9 cellular contexts compared by ENCODE assay signal in the genomic region with DNA sequence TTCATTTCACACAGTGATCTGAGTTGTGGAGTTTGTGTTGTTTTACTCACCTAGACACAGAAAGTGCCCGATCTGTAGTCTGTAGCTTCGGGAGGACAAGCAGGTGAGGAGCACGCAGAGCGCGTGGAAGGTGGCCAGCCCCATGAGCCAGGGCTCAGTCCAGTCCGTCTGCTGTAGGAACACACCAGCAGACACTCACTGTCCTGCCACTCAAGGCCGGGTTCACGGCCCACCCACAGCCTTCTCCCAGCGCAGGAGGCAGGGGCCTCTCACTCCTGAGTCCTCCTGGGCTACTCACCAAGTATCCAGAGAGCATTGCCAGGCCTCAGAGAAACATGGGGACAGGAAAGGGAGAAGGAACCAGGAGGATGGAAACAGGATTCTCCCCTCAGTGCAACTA. TPM values are rescaled to one million over a fixed set of nuclear protein-coding genes. Genes with fewer than 3 reads are reported as not detected.
DNase-seq lines count a peak whose midpoint lies in the region; ATAC-seq, FAIRE-seq and TF ChIP-seq lines count a peak whose summit lies in the region.
"Had no signal": no experiment of that assay in that cellular context is flagged by ENCODE, and none has a peak within 500 bp of the region (broad histone marks: within the 10 kb centered on the region; RNA-seq: fewer than 3 reads in every experiment).

No MANE protein-coding gene starts in this region.

- H3K9ac ChIP-seq in BLaER1: peak overlapping the region; percentile 81
- no peak overlapping the region for H3K9ac ChIP-seq in HUES64 (ENCODE audit: low read depth, low read length)
- peak overlapping the region; percentile 69 for H3K9ac ChIP-seq in astrocyte (ENCODE audit: low read length)

- DNase-seq in astrocyte (ENCODE audit: low read depth): no peak
- no peak for DNase-seq in naive thymus-derived CD8-positive, alpha-beta T cell
- no peak for DNase-seq in amygdala (lab: John Stamatoyannopoulos, UW)
- no peak for DNase-seq in HUDEP-2 (lab: John Stamatoyannopoulos, UW; ENCODE audit: unreplicated experiment in 76 of 76)

- H3K27ac ChIP-seq in BLaER1 (peak overlapping the region; percentile 95), HUES64 (ENCODE audit: low read depth, low read length) (no peak overlapping the region), astrocyte (ENCODE audit: low read depth, low read length) (peak overlapping the region; percentile 84)

- H3K4me3 Mint-ChIP-seq in astrocyte (ENCODE audit: unreplicated experiment): peak overlapping the region; percentile 94
- peak overlapping the region; percentile 22 to 98 (median 92) for H3K4me3 Mint-ChIP-seq in naive thymus-derived CD8-positive, alpha-beta T cell

- no peaks in the 10 kb centered on the region for H3K27me3 Mint-ChIP-seq in astrocyte (ENCODE audit: low read depth, unreplicated experiment)
- no peaks in the 10 kb centered on the region for H3K27me3 Mint-ChIP-seq in naive thymus-derived CD8-positive, alpha-beta T cell

- H3K4me1 ChIP-seq in BLaER1 (peaks cover 65% of the 10 kb centered on the region), HUES64 (ENCODE audit: insufficient read depth, low read length) (peaks cover 8% of the 10 kb centered on the region; the same call in 1 of the 2 replicates), astrocyte (ENCODE audit: insufficient read depth, low read length) (peaks cover 32% of the 10 kb centered on the region)

- H3K36me3 Mint-ChIP-seq in astrocyte (ENCODE audit: low read depth, unreplicated experiment): peaks cover 7% of the 10 kb centered on the region
- H3K36me3 Mint-ChIP-seq in naive thymus-derived CD8-positive, alpha-beta T cell: peaks cover 0 to 25% (median 0%) of the 10 kb centered on the region in 3 donors

- peak overlapping the region; percentile 69 for H3K4me3 ChIP-seq in BLaER1
- peak overlapping the region; percentile 88 for H3K4me3 ChIP-seq in HUES64 (ENCODE audit: low read length)
- peak overlapping the region; percentile 71 for H3K4me3 ChIP-seq in astrocyte (ENCODE audit: insufficient read depth, low read depth, low read length)

- FAIRE-seq in astrocyte (lab: Jason Lieb, UNC): no peak

- H3K9me3 ChIP-seq in BLaER1: no peaks in the 10 kb centered on the region; the same call in 1 of the 2 replicates
- no peaks in the 10 kb centered on the region for H3K9me3 ChIP-seq in HUES64 (ENCODE audit: insufficient read depth, low read depth, low read length)
- H3K9me3 ChIP-seq in astrocyte (ENCODE audit: insufficient read depth, low read depth, low read length): no peaks in the 10 kb centered on the region
- H3K9me3 ChIP-seq: suprapubic skin had no signal

- no peaks in the 10 kb centered on the region for H3K27me3 ChIP-seq in BLaER1
- no peaks in the 10 kb centered on the region for H3K27me3 ChIP-seq in HUES64 (ENCODE audit: insufficient read depth, low read length)
- H3K27me3 ChIP-seq in astrocyte (ENCODE audit: insufficient read depth, low read length): no peaks in the 10 kb centered on the region
- H3K27me3 ChIP-seq: suprapubic skin had no signal

- ATAC-seq in naive thymus-derived CD8-positive, alpha-beta T cell: no peak
- ATAC-seq in HG02938 (IDR thresholded peaks at IDR 0.05; ENCODE audit: unreplicated experiment) (no peak), GM21825 (IDR thresholded peaks at IDR 0.05; ENCODE audit: unreplicated experiment) (no peak)

- peak overlapping the region; percentile 90 for H3K4me2 ChIP-seq in BLaER1
- peak overlapping the region; percentile 94 for H3K4me2 ChIP-seq in astrocyte (ENCODE audit: low read length)

- no peak for TF ChIP-seq CTCF in astrocyte (IDR thresholded peaks at IDR 0.05; ENCODE audit: insufficient read depth, low read depth, low read length)

- 96% methylated on average over 9 of the region's 9 CpGs for WGBS in HUES64

- H3K36me3 ChIP-seq in BLaER1: peaks cover 11% of the 10 kb centered on the region
- peaks cover 22% of the 10 kb centered on the region for H3K36me3 ChIP-seq in HUES64 (ENCODE audit: insufficient read depth, low read length)
- H3K36me3 ChIP-seq in astrocyte (ENCODE audit: insufficient read depth, low read length): no peaks in the 10 kb centered on the region

- no peak overlapping the region for H2AFZ ChIP-seq in astrocyte (ENCODE audit: low read depth, low read length)

- H4K20me1 ChIP-seq in BLaER1 (peaks cover 23% of the 10 kb centered on the region), astrocyte (ENCODE audit: insufficient read depth, low read length) (peaks cover 30% of the 10 kb centered on the region)

- no peaks in the 10 kb centered on the region for H3K9me3 Mint-ChIP-seq in astrocyte (ENCODE audit: unreplicated experiment)
- no peaks in the 10 kb centered on the region for H3K9me3 Mint-ChIP-seq in naive thymus-derived CD8-positive, alpha-beta T cell

- H3K4me1 Mint-ChIP-seq in astrocyte (ENCODE audit: low read depth, unreplicated experiment): peaks cover 29% of the 10 kb centered on the region
- peaks cover 30 to 49% (median 45%) of the 10 kb centered on the region in 4 donors for H3K4me1 Mint-ChIP-seq in naive thymus-derived CD8-positive, alpha-beta T cell

- peaks cover 28% of the 10 kb centered on the region for H3K79me2 ChIP-seq in astrocyte (ENCODE audit: insufficient read depth, low read length)

- H3K27ac Mint-ChIP-seq in astrocyte (ENCODE audit: unreplicated experiment): peak overlapping the region; percentile 94
- H3K27ac Mint-ChIP-seq in naive thymus-derived CD8-positive, alpha-beta T cell: peak overlapping the region in 7 of 10 donors; percentile 5 to 93 (median 75)

- POLR2A ChIA-PET in naive thymus-derived CD8-positive, alpha-beta T cell (lab: Charles Lee): no interaction called here

RNA-seq across cellular contexts. Expression of a gene that starts 1.7 kb away (rescaled TPM):
- 23.6 TPM for polyA plus RNA-seq in HUES64 (2013, experiment 1 of 2)
- 25.4 TPM for polyA plus RNA-seq in HUES64 (2013, experiment 2 of 2)
- 16.8 and 18.6 TPM in 2 replicates for total RNA-seq in astrocyte
- total RNA-seq in naive thymus-derived CD8-positive, alpha-beta T cell: 10 to 100 TPM; 40.2 to 41.4 TPM
- 10 to 100 TPM; 22.1 to 29.8 (median 23.3) TPM for polyA plus RNA-seq in naive thymus-derived CD8-positive, alpha-beta T cell
